7 cellular contexts compared by ENCODE assay signal in genomic region chr12:121799175-121799841, GRCh38. TPM values are rescaled to one million over a fixed set of nuclear protein-coding genes. Genes with fewer than 3 reads are reported as not detected.
DNase-seq lines count a peak whose midpoint lies in the region; ATAC-seq, FAIRE-seq and TF ChIP-seq lines count a peak whose summit lies in the region.

No MANE protein-coding gene starts in this region.

- H3K27me3 ChIP-seq in bronchial epithelial cell (ENCODE audit: control insufficient read depth, insufficient read depth, low read length), result no peaks in the 10 kb centered on the region
- no peaks in the 10 kb centered on the region for H3K27me3 ChIP-seq in iPS-20b (ENCODE audit: insufficient read depth, low read length)
- H3K27me3 ChIP-seq in gastrocnemius medialis, result no peaks in the 10 kb centered on the region

- intact Hi-C loops in gastrocnemius medialis (cut with DNase I; ENCODE audit: low total_unique reads), result loop anchor here (5.0 kb wide), 2 partner anchors 172 to 223 kb away; partner anchors contain the start of genes BCL7A and ORAI1

- DNase-seq in GM13976 (ENCODE audit: low spot score) (peak; percentile 77), NCI-H146 treated with DMSO at 0.1 percent for 48 hours (lab: John Stamatoyannopoulos, UW; ENCODE audit: unreplicated experiment) (peak; percentile 72), SW 1271 (lab: John Stamatoyannopoulos, UW) (peak; percentile 61 to 77), bronchial epithelial cell (ENCODE audit: low read depth) (peak; percentile 76), gastrocnemius medialis (peak; percentile 92 to 98)

- H3K36me3 ChIP-seq in bronchial epithelial cell (ENCODE audit: control insufficient read depth, insufficient read depth, low read length), result peaks cover 11% of the 10 kb centered on the region
- H3K36me3 ChIP-seq in iPS-20b (ENCODE audit: insufficient read depth, low read depth, low read length), result peaks cover 30% of the 10 kb centered on the region
- H3K36me3 ChIP-seq in gastrocnemius medialis, result no peaks in the 10 kb centered on the region

- H3K4me1 ChIP-seq in iPS-20b (ENCODE audit: insufficient read depth, low read length) (peaks cover 21% of the 10 kb centered on the region), gastrocnemius medialis (peaks cover 46 to 53% of the 10 kb centered on the region in 2 donors)

- peak overlapping the region; percentile 79; the same call in 1 of the 2 replicates for H3K9ac ChIP-seq in iPS-20b (ENCODE audit: low read depth, low read length)

- ATAC-seq in gastrocnemius medialis, result peak; percentile 35
- ATAC-seq in HG03342 (IDR thresholded peaks at IDR 0.05; ENCODE audit: unreplicated experiment), result no peak

- H3K9me3 ChIP-seq in iPS-20b (ENCODE audit: insufficient read depth, low read depth, low read length) (no peaks in the 10 kb centered on the region), gastrocnemius medialis (no peaks in the 10 kb centered on the region)

- TF ChIP-seq POLR2A in gastrocnemius medialis (IDR thresholded peaks at IDR 0.05), result peak; percentile 87 to 91

- in situ Hi-C loops in GM13976 (cut with MboI; ENCODE audit: low sequenced_read_pairs, unreplicated experiment), result no loop called here
- in situ Hi-C loops in gastrocnemius medialis (cut with MboI; ENCODE audit: low sequenced_read_pairs in 4 of 4), result loop anchor here in 3 of 4 donors (10.0 kb wide), 2 partner anchors 85 to 105 kb away; partner anchors contain the start of gene PSMD9 (in 3 of the 3)

- no peak for FAIRE-seq in bronchial epithelial cell (lab: Jason Lieb, UNC)

- TF ChIP-seq CTCF in GM13976 (IDR thresholded peaks at IDR 0.05; ENCODE audit: borderline replicate concordance, control extremely low read depth, extremely low read depth, insufficient read depth, missing control alignments), result no peak
- peak; percentile 28 for TF ChIP-seq CTCF in bronchial epithelial cell (IDR thresholded peaks at IDR 0.05; ENCODE audit: insufficient read depth, low read length, severe bottlenecking)
- TF ChIP-seq CTCF in gastrocnemius medialis (IDR thresholded peaks at IDR 0.05 in 4 of 5, conservative IDR thresholded peaks at IDR 0.05 in 1 of 5), result peak in 1 of 5 experiments; percentile 27

- no peak overlapping the region for H3K27ac ChIP-seq in iPS-20b (ENCODE audit: low read length)
- H3K27ac ChIP-seq in gastrocnemius medialis, result peak overlapping the region; percentile 97 to 100 (median 99)

- peak overlapping the region; percentile 68 for H3K4me3 ChIP-seq in bronchial epithelial cell (ENCODE audit: low read depth, low read length)
- H3K4me3 ChIP-seq in iPS-20b (ENCODE audit: low read length), result peak overlapping the region; percentile 79
- peak overlapping the region; percentile 72 to 86 (median 78) for H3K4me3 ChIP-seq in gastrocnemius medialis

RNA-seq across cellular contexts. Expression of gene SETD1B, which starts 4.5 kb away (rescaled TPM):
- total RNA-seq in bronchial epithelial cell (1.8 and 2.2 TPM in 2 replicates), gastrocnemius medialis (1 to 10 TPM; 2.2 to 9.3 (median 6.2) TPM)

RNA-seq across cellular contexts. Expression of gene RHOF, which starts 5.8 kb away (rescaled TPM):
- 15.5 and 27.7 TPM in 2 replicates for total RNA-seq in bronchial epithelial cell
- total RNA-seq in gastrocnemius medialis, result 1 to 10 TPM; 2.9 to 6.8 (median 4.1) TPM

RNA-seq across cellular contexts. Expression of gene HPD, which starts 59.4 kb away (rescaled TPM):
- total RNA-seq in bronchial epithelial cell (0.79 TPM in 1 of 2 replicates, not detected in the other), gastrocnemius medialis (1 to 10 TPM in 3 of 4 donors, not detected in 1; 2.0 to 5.0 (median 2.0) TPM)
